9 cellular contexts compared by ENCODE assay signal in the genomic region with DNA sequence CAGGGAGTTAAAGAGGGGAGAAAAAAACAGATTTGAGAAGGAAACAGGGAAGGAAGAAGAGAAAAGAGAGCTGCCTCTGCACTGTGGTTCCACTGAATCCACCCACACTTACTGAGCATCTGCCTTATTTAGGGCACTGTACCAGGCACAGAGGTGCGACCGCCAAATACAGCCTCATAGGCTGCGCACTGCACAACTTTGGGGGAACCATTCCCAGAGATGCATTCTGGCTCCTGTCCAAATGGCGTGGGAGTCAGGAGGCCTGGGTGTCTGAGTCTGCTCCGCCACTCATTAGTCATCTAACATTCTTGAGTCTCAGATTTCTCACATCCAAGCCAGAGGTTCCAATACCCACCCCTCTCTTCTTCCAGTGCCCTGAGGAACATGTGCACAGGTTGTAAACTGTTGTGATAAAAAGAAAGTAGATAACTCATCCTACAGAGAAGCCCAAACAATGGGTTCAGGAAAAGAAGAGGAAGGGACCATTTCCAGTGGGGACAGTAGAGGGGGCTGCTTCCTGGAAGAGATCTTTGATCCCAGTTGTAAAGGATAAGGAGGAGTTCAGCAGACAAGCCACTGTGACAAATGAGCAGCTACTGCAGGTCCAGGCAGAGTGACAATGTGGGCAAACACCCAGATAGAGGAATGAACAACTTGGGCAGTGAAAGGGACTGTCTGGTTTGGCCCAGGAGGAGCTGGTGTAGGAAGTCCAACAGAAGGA.
A peak's percentile ranks its signal among the peaks of the same experiment; 100 is the strongest.
DNase-seq lines count a peak whose midpoint lies in the region; ATAC-seq lines count a peak whose summit lies in the region.
"Had no signal": no experiment of that assay in that cellular context is flagged by ENCODE, and none has a peak within 500 bp of the region (broad histone marks: within the 10 kb centered on the region; RNA-seq: fewer than 3 reads in every experiment).

No MANE protein-coding gene starts in this region.

- H3K4me3 ChIP-seq in SJSA1 (no peak overlapping the region), esophagus (ENCODE audit: low read depth in 1 of 2, low read length in 2 of 2) (no peak overlapping the region)

- POLR2A ChIA-PET in T-cell (lab: Charles Lee): interaction anchor here in 1 of 2 donors (0.5 kb wide), 1 partner anchor 14 kb away, joined by 4 read pairs; no protein-coding TSS in a partner anchor

- H3K27me3 ChIP-seq in SJSA1 (replicated peaks) (no peaks in the 10 kb centered on the region), esophagus (ENCODE audit: control insufficient read depth in 1 of 2, insufficient read depth in 2 of 2, low read length in 2 of 2) (no peaks in the 10 kb centered on the region)

- H3K36me3 ChIP-seq in SJSA1 (no peaks in the 10 kb centered on the region), esophagus (ENCODE audit: control insufficient read depth in 2 of 2, insufficient read depth in 2 of 2, low read length in 1 of 2) (no peaks in the 10 kb centered on the region)

- H3K27ac Mint-ChIP-seq in T-cell: peak overlapping the region in 1 of 2 donors; percentile 59

- H3K36me3 Mint-ChIP-seq in T-cell: peaks cover 21% of the 10 kb centered on the region

- H3K4me1 Mint-ChIP-seq in T-cell: peaks cover 17 to 52% (median 52%) of the 10 kb centered on the region in 3 donors

- peaks cover 10 to 35% (median 19%) of the 10 kb centered on the region in 3 donors for H3K9me3 Mint-ChIP-seq in T-cell

- CTCF ChIA-PET in T-cell (lab: Charles Lee): interaction anchor here in 1 of 2 donors (0.6 to 0.7 kb wide), 2 partner anchors 12 to 759 kb away, joined by 3 to 5 read pairs; no protein-coding TSS in a partner anchor

- H3K27me3 Mint-ChIP-seq in T-cell: no peaks in the 10 kb centered on the region

- peak; percentile 53 for DNase-seq in NCI-H2171 treated with DMSO at 0.1 percent for 48 hours (lab: John Stamatoyannopoulos, UW)
- no peak for DNase-seq in NCI-H2171 (lab: John Stamatoyannopoulos, UW)
- DNase-seq in SJSA1 (ENCODE audit: low read depth in 1 of 2, low spot score in 2 of 2): peak; percentile 76 to 81
- DNase-seq in stimulated activated CD4-positive, alpha-beta T cell treated with anti-CD3 and anti-CD28 coated beads, Interleukin-4, amount 100 ng/mL, for 1 hour: peak; percentile 50
- DNase-seq in NK-92 (lab: John Stamatoyannopoulos, UW; ENCODE audit: unreplicated experiment): no peak
- DNase-seq in NCI-H345 treated with DMSO at 0.1 percent for 48 hours (lab: John Stamatoyannopoulos, UW; ENCODE audit: unreplicated experiment): no peak
- no peak for DNase-seq in T-cell
- DNase-seq: 8988T had no signal

- peaks cover 57% of the 10 kb centered on the region for H3K4me1 ChIP-seq in SJSA1 (replicated peaks)
- H3K4me1 ChIP-seq in esophagus (ENCODE audit: control insufficient read depth in 2 of 2, insufficient read depth in 2 of 2, low read length in 1 of 2): peaks cover 16 to 31% of the 10 kb centered on the region in 2 donors

- 53 to 58% methylated on average over 5 of the region's 5 CpGs for WGBS in esophagus, 2 donors

- no peak for ATAC-seq in T-cell (replicated peaks in 1 of 4)

- H3K4me3 Mint-ChIP-seq in T-cell: no peak overlapping the region

- H3K9me3 ChIP-seq in SJSA1 (replicated peaks): 0 out of 2 replicates have a peak, but pooled peaks cover 2% of the 10 kb centered on the region
- H3K9me3 ChIP-seq in esophagus (ENCODE audit: control insufficient read depth in 2 of 2, insufficient read depth in 1 of 2, low read depth in 1 of 2, low read length in 1 of 2): peaks cover 0 to 12% of the 10 kb centered on the region in 2 donors

- peak overlapping the region; percentile 35; the same call in 1 of the 2 replicates for H3K27ac ChIP-seq in SJSA1
- peak overlapping the region; percentile 64 to 90 for H3K27ac ChIP-seq in esophagus (ENCODE audit: low read depth in 2 of 2, low read length in 1 of 2)

Comparison
In these comparisons a context has a peak if more than half of its experiments do, and no peak if none do; other contexts are left out.
1. DNase-seq: peak in NCI-H2171 treated with DMSO at 0.1 percent for 48 hours (single experiment), SJSA1 (2 of 2) and stimulated activated CD4-positive, alpha-beta T cell treated with anti-CD3 and anti-CD28 coated beads, Interleukin-4, amount 100 ng/mL, for 1 hour (single experiment); none in NCI-H2171 (single experiment), NK-92 (single experiment), NCI-H345 treated with DMSO at 0.1 percent for 48 hours (single experiment) and T-cell (0 of 34).